Comparison of ENCODE assay signal across 24 cellular contexts in genomic region chr3:154139996-154140436, GRCh38. TPM values are rescaled to one million over a fixed set of nuclear protein-coding genes. Genes with fewer than 3 reads are reported as not detected.
"Had no signal": no experiment of that assay in that cellular context is flagged by ENCODE, and none has a peak within 500 bp of the region (broad histone marks: within the 10 kb centered on the region; RNA-seq: fewer than 3 reads in every experiment).

No MANE protein-coding gene starts in this region.

- H3K4me1 ChIP-seq: colonic mucosa, psoas muscle had no signal

- H3K4me3 Mint-ChIP-seq: activated CD8-positive, alpha-beta T cell treated with anti-CD3 and anti-CD28 coated beads for 36 hours; activated naive CD4-positive, alpha-beta T cell treated with anti-CD3 and anti-CD28 coated beads for 36 hours; activated naive CD8-positive, alpha-beta T cell treated with anti-CD3 and anti-CD28 coated beads, Interleukin-2, amount 50 U/mL, for 24 hours; endodermal cell; memory B cell; naive thymus-derived CD8-positive, alpha-beta T cell; stimulated activated naive CD8-positive, alpha-beta T cell treated with anti-CD3 and anti-CD28 coated beads, Interleukin-15, amount 100 ng/mL, for 72 hours had no signal

- H3K27ac ChIP-seq: brain microvascular endothelial cell, colonic mucosa, epithelial cell of prostate, foreskin keratinocyte, ovary, psoas muscle, skin epidermis, suprapubic skin had no signal

- H3K27me3 ChIP-seq: brain microvascular endothelial cell, colonic mucosa, foreskin keratinocyte, ovary, suprapubic skin had no signal

- H3K4me1 Mint-ChIP-seq: activated naive CD8-positive, alpha-beta T cell treated with anti-CD3 and anti-CD28 coated beads, Interleukin-2, amount 50 U/mL, for 24 hours; memory B cell; naive thymus-derived CD8-positive, alpha-beta T cell; stimulated activated naive CD8-positive, alpha-beta T cell treated with anti-CD3 and anti-CD28 coated beads, Interleukin-15, amount 100 ng/mL, for 72 hours had no signal

- H3K9me3 Mint-ChIP-seq: activated CD8-positive, alpha-beta T cell treated with anti-CD3 and anti-CD28 coated beads for 36 hours; activated naive CD4-positive, alpha-beta T cell treated with anti-CD3 and anti-CD28 coated beads for 36 hours; activated naive CD8-positive, alpha-beta T cell treated with anti-CD3 and anti-CD28 coated beads, Interleukin-2, amount 50 U/mL, for 24 hours; activated T-helper 2 cell treated with anti-CD3 and anti-CD28 coated beads, Interferon-gamma antibody, Interleukin-2, Interleukin-4, amounts not matched to agents 10 μg/mL and 5 μg/mL and 100 μg/mL, durations not matched to agents 14 hours and 24 hours and 36 hours; endodermal cell; memory B cell; naive thymus-derived CD8-positive, alpha-beta T cell; stimulated activated naive CD8-positive, alpha-beta T cell treated with anti-CD3 and anti-CD28 coated beads, Interleukin-15, amount 100 ng/mL, for 72 hours had no signal

- H3K36me3 ChIP-seq: brain microvascular endothelial cell, colonic mucosa, ovary, suprapubic skin had no signal

- ATAC-seq: activated CD8-positive, alpha-beta T cell treated with anti-CD3 and anti-CD28 coated beads for 36 hours; activated naive CD8-positive, alpha-beta T cell treated with anti-CD3 and anti-CD28 coated beads, Interleukin-2, amount 50 U/mL, for 24 hours; foreskin keratinocyte; left ventricle myocardium superior; naive thymus-derived CD8-positive, alpha-beta T cell; psoas muscle; right cardiac atrium; stimulated activated naive CD8-positive, alpha-beta T cell treated with anti-CD3 and anti-CD28 coated beads, Interleukin-15, amount 100 ng/mL, for 72 hours had no signal

- H3K36me3 Mint-ChIP-seq: memory B cell; naive thymus-derived CD8-positive, alpha-beta T cell had no signal

- DNase-seq: activated CD4-positive, alpha-beta T cell treated with anti-CD3 and anti-CD28 coated beads for 48 hours; activated CD4-positive, CD25-positive, alpha-beta regulatory T cell; activated CD8-positive, alpha-beta T cell treated with anti-CD3 and anti-CD28 coated beads for 36 hours; activated naive CD4-positive, alpha-beta T cell treated with anti-CD3 and anti-CD28 coated beads for 36 hours; activated naive CD8-positive, alpha-beta T cell treated with anti-CD3 and anti-CD28 coated beads, Interleukin-2, amount 50 U/mL, for 24 hours; activated T-cell treated with anti-CD3 and anti-CD28 coated beads, Interleukin-2, amount 50 U/mL, for 1 hour; anterior cingulate cortex; brain microvascular endothelial cell; central memory CD4-positive, alpha-beta T cell; colonic mucosa; endodermal cell; foreskin keratinocyte; left ventricle myocardium superior; naive thymus-derived CD8-positive, alpha-beta T cell; ovary; psoas muscle; right cardiac atrium; stimulated activated naive CD8-positive, alpha-beta T cell treated with anti-CD3 and anti-CD28 coated beads, Interleukin-15, amount 100 ng/mL, for 72 hours; trophoblast cell had no signal

- H3K9me3 ChIP-seq: colonic mucosa, ovary, psoas muscle, suprapubic skin had no signal

- H3K4me3 ChIP-seq: colonic mucosa, ovary, psoas muscle, skin epidermis, suprapubic skin had no signal

- H3K27ac Mint-ChIP-seq: activated CD8-positive, alpha-beta T cell treated with anti-CD3 and anti-CD28 coated beads for 36 hours; activated naive CD4-positive, alpha-beta T cell treated with anti-CD3 and anti-CD28 coated beads for 36 hours; activated naive CD8-positive, alpha-beta T cell treated with anti-CD3 and anti-CD28 coated beads, Interleukin-2, amount 50 U/mL, for 24 hours; activated T-helper 2 cell treated with anti-CD3 and anti-CD28 coated beads, Interferon-gamma antibody, Interleukin-2, Interleukin-4, amounts not matched to agents 10 μg/mL and 5 μg/mL and 100 μg/mL, durations not matched to agents 14 hours and 24 hours and 36 hours; endodermal cell; memory B cell; naive thymus-derived CD8-positive, alpha-beta T cell; stimulated activated naive CD8-positive, alpha-beta T cell treated with anti-CD3 and anti-CD28 coated beads, Interleukin-15, amount 100 ng/mL, for 72 hours had no signal

RNA-seq across cellular contexts. Expression of gene ARHGEF26, which starts 18.8 kb away (rescaled TPM):
- total RNA-seq: activated CD8-positive, alpha-beta T cell treated with anti-CD3 and anti-CD28 coated beads for 36 hours had no signal
